In the genomic region with DNA sequence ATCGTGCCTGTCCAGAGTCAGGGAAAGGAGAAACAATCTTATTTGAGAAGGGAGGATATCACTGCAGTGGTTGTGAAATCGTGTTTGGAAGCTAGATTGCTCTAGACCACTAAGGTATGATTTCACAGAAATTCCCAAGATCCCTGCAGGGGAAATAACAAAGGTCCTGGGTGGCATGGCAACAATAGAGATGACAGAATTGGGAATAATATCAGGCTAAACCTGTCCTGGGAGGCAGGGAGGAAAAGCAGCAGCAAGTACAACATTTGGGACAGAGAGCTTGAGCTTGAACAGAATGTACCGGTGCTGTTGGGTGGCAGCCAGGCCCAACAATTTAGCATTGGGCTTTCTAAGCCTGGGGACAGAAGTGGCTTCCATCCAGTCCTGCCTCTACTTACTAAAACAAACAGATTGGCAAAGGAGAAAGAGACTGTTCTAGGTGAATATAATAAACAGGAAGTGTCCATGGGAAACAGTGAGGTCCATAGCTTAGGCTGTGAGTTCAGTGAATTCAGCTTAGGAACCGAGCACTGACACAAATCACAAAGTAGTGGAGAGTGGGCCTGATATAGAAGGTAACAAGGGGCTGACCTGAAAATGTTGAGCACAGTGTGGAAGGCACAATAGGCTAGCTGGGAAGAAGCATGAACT, we compare ENCODE assay signal across 1 cellular context.
TF ChIP-seq lines count a peak whose summit lies in the region.

No MANE protein-coding gene starts in this region.

TF ChIP-seq in endothelial cell of umbilical vein, 7 proteins besides CTCF, POLR2A, EP300 and RAD21 (continued from another document):
- TF ChIP-seq, protein P1, sequence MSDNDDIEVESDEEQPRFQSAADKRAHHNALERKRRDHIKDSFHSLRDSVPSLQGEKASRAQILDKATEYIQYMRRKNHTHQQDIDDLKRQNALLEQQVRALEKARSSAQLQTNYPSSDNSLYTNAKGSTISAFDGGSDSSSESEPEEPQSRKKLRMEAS (IDR thresholded peaks at IDR 0.05; ENCODE audit: insufficient read depth, insufficient read length) = no peak
- no peak for TF ChIP-seq POLR2AphosphoS5 (IDR thresholded peaks at IDR 0.05; ENCODE audit: insufficient read depth, low read depth, low read length)
- no peak for TF ChIP-seq FOS (IDR thresholded peaks at IDR 0.05; ENCODE audit: borderline replicate concordance, insufficient read depth, low read length)
- no peak for TF ChIP-seq EZH2 (IDR thresholded peaks at IDR 0.05; ENCODE audit: borderline replicate concordance, low read depth, low read length, severe bottlenecking)
- no peak for TF ChIP-seq MYC (IDR thresholded peaks at IDR 0.05; ENCODE audit: low read depth, low read length)
